ENCODE assay signal across 20 cellular contexts in the genomic region with DNA sequence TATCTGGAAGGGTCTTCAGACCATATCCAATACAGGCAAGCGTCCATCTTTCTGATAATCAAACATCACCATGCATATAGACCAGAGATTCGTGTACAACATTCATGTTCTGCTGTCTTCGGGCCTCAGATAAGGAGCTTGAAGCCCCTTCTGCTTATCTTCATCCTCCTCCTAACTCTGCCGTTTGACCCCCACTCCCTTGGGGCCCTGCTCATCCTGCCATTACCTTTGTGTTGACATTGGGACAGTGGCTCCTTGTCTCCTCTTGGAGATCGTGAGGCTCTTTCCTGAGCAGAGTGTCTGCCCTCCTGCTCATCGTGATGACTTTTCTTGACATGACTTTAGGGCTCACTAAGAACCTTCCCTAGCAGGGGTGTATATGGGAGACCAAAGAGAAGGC. TPM values are rescaled to one million over a fixed set of nuclear protein-coding genes. Genes with fewer than 3 reads are reported as not detected.
DNase-seq lines count a peak whose midpoint lies in the region; ATAC-seq and TF ChIP-seq lines count a peak whose summit lies in the region.
"Had no signal": no experiment of that assay in that cellular context is flagged by ENCODE, and none has a peak within 500 bp of the region (broad histone marks: within the 10 kb centered on the region; RNA-seq: fewer than 3 reads in every experiment).

No MANE protein-coding gene starts in this region.

- no peak overlapping the region for H2BK5ac ChIP-seq in neuronal stem cell (ENCODE audit: low read length)

- no peak for DNase-seq in Karpas-422
- peak; percentile 52 for DNase-seq in coronary artery (ENCODE audit: low spot score)
- DNase-seq in mesenteric fat pad (ENCODE audit: low spot score): peak; percentile 2
- no peak for DNase-seq in NCI-H510A treated with DMSO at 0.1 percent for 48 hours (lab: John Stamatoyannopoulos, UW)
- DNase-seq in neuronal stem cell (ENCODE audit: low spot score): no peak
- no peak for DNase-seq in Ammon's horn (ENCODE audit: low spot score)
- DNase-seq: AML-193; BE2C; Caco-2; Calu3; CD4-positive, alpha-beta T cell; CD8-positive, alpha-beta T cell; DMS79 treated with DMSO at 0.1 percent for 48 hours; GF-D8 had no signal

- no peak overlapping the region for H3K14ac ChIP-seq in neuronal stem cell (ENCODE audit: low read length)

- H3K9ac ChIP-seq in BLaER1 (no peak overlapping the region), Karpas-422 (ENCODE audit: low read length) (peak overlapping the region; percentile 6; the same call in 1 of the 2 replicates), neuronal stem cell (ENCODE audit: low read depth, low read length, poor library complexity) (no peak overlapping the region)
- H3K9ac ChIP-seq: BLaER1 treated with 17β-estradiol and CSF1 and Interleukin-3, amounts not matched to agents 10 nM and 100 nM had no signal

- H4K8ac ChIP-seq in neuronal stem cell (ENCODE audit: low read depth, low read length): no peak overlapping the region

- H3K36me3 ChIP-seq in BLaER1 (no peaks in the 10 kb centered on the region), Karpas-422 (ENCODE audit: insufficient read depth, low read length) (no peaks in the 10 kb centered on the region), neuronal stem cell (replicated peaks in 1 of 2; ENCODE audit: control insufficient read depth in 2 of 2, insufficient read depth in 2 of 2, low read length in 2 of 2) (no peaks in the 10 kb centered on the region)
- H3K36me3 ChIP-seq: BE2C; BLaER1 treated with 17β-estradiol and CSF1 and Interleukin-3, amounts not matched to agents 10 nM and 100 nM had no signal

- H3K9me3 ChIP-seq in BLaER1 (peaks cover 17% of the 10 kb centered on the region), Karpas-422 (ENCODE audit: low read length) (no peaks in the 10 kb centered on the region; the same call in 1 of the 2 replicates), neuronal stem cell (replicated peaks in 1 of 2; ENCODE audit: control insufficient read depth in 2 of 2, insufficient read depth in 1 of 2, low read depth in 1 of 2, low read length in 2 of 2) (no peaks in the 10 kb centered on the region)
- H3K9me3 ChIP-seq: A549, BE2C, Caco-2 had no signal

- no peak overlapping the region for H3K4ac ChIP-seq in neuronal stem cell (ENCODE audit: low read length)

- H3K27me3 ChIP-seq in BLaER1: no peaks in the 10 kb centered on the region
- no peaks in the 10 kb centered on the region; the same call in 1 of the 2 replicates for H3K27me3 ChIP-seq in Karpas-422 (ENCODE audit: low read length)
- H3K27me3 ChIP-seq in neuronal stem cell (ENCODE audit: control insufficient read depth in 3 of 3, insufficient read depth in 3 of 3, low read depth in 1 of 3, low read length in 3 of 3): peaks cover 0 to 26% (median 0%) of the 10 kb centered on the region in 3 experiments
- H3K27me3 ChIP-seq: BE2C; BLaER1 treated with 17β-estradiol and CSF1 and Interleukin-3, amounts not matched to agents 10 nM and 100 nM had no signal

- H3K4me2 ChIP-seq in BLaER1 (0 out of 2 replicates have a peak overlapping the region, but pooled peaks have one; percentile 22), Karpas-422 (ENCODE audit: low read depth, low read length, poor library complexity, severe bottlenecking) (peak overlapping the region; percentile 50), neuronal stem cell (ENCODE audit: insufficient read depth, low read length, poor library complexity, severe bottlenecking) (no peak overlapping the region)
- H3K4me2 ChIP-seq: A549 had no signal

- H3K18ac ChIP-seq in neuronal stem cell (ENCODE audit: low read length): no peak overlapping the region

- no peak overlapping the region for H2BK12ac ChIP-seq in neuronal stem cell (ENCODE audit: low read length)

- no peak overlapping the region for H2BK15ac ChIP-seq in neuronal stem cell (ENCODE audit: low read length)

- H3K4me3 ChIP-seq in BLaER1 (no peak overlapping the region), Karpas-422 (ENCODE audit: low read length) (no peak overlapping the region), coronary artery (no peak overlapping the region), neuronal stem cell (ENCODE audit: low read length in 2 of 2) (no peak overlapping the region)
- H3K4me3 ChIP-seq: A549; BLaER1 treated with 17β-estradiol and CSF1 and Interleukin-3, amounts not matched to agents 10 nM and 100 nM had no signal

- no peak overlapping the region for H4K91ac ChIP-seq in neuronal stem cell (ENCODE audit: low read depth, low read length, poor library complexity)

- no peak overlapping the region for H2AK5ac ChIP-seq in neuronal stem cell (ENCODE audit: low read depth, low read length)

- no peaks in the 10 kb centered on the region for H4K20me1 ChIP-seq in BLaER1
- H4K20me1 ChIP-seq in Karpas-422 (ENCODE audit: insufficient read depth, low read depth, low read length): no peaks in the 10 kb centered on the region
- H4K20me1 ChIP-seq: BLaER1 treated with 17β-estradiol and CSF1 and Interleukin-3, amounts not matched to agents 10 nM and 100 nM had no signal

- H3K23ac ChIP-seq in neuronal stem cell (ENCODE audit: low read depth, low read length, poor library complexity): no peak overlapping the region

- no peaks in the 10 kb centered on the region for H3K9me2 ChIP-seq in Karpas-422 (replicated peaks; ENCODE audit: insufficient read depth, low read length)

- peaks cover 42% of the 10 kb centered on the region for H3K4me1 ChIP-seq in BLaER1
- peaks cover 94% of the 10 kb centered on the region for H3K4me1 ChIP-seq in Karpas-422 (ENCODE audit: low read length)
- H3K4me1 ChIP-seq in neuronal stem cell (ENCODE audit: control insufficient read depth in 2 of 2, insufficient read depth in 1 of 2, low read depth in 1 of 2, low read length in 2 of 2): no peaks in the 10 kb centered on the region
- H3K4me1 ChIP-seq: A549, BE2C had no signal

- H3K79me2 ChIP-seq in Karpas-422 (ENCODE audit: low read length): no peaks in the 10 kb centered on the region

- no CpG with 5 or more reads among the region's 6 CpGs for WGBS in neuronal stem cell (ENCODE audit: extremely low coverage in 2 of 2, insufficient read length in 2 of 2, insufficient replicate concordance in 1 of 2), 2 donors

- no peak overlapping the region for H3K27ac ChIP-seq in BLaER1
- peak overlapping the region; percentile 82 for H3K27ac ChIP-seq in Karpas-422 (ENCODE audit: low read length)
- no peak overlapping the region for H3K27ac ChIP-seq in coronary artery
- no peak overlapping the region for H3K27ac ChIP-seq in neuronal stem cell (replicated peaks; ENCODE audit: low read length)
- H3K27ac ChIP-seq: A549; BLaER1 treated with 17β-estradiol and CSF1 and Interleukin-3, amounts not matched to agents 10 nM and 100 nM; C4-2B had no signal

- TF ChIP-seq CTCF in coronary artery (IDR thresholded peaks at IDR 0.05): no peak

- ATAC-seq in GM21367 (IDR thresholded peaks at IDR 0.05; ENCODE audit: unreplicated experiment): no peak
- ATAC-seq: A549; CD8-positive, alpha-beta T cell had no signal

- no peak overlapping the region for H2BK120ac ChIP-seq in neuronal stem cell (ENCODE audit: low read depth, low read length)

- H3K79me1 ChIP-seq in neuronal stem cell (ENCODE audit: low read depth, low read length): no peaks in the 10 kb centered on the region

- no peak overlapping the region for H2AFZ ChIP-seq in Karpas-422 (ENCODE audit: low read length)
- H2AFZ ChIP-seq in neuronal stem cell (ENCODE audit: low read length): no peak overlapping the region

RNA-seq across cellular contexts. Expression of gene ACTL8, which starts 37.3 kb away (rescaled TPM):
- total RNA-seq in Karpas-422 (2014; rRNA removed; shearing (Covaris generic); ENCODE audit: low replicate concordance): 0.11 TPM in 1 of 2 replicates, not detected in the other
- total RNA-seq in mesenteric fat pad: not detected
- not detected for polyA plus RNA-seq in neuronal stem cell (2013, experiment 1 of 2)
- not detected for polyA plus RNA-seq in neuronal stem cell (2013, experiment 2 of 2)
- total RNA-seq: A172; Calu3; CD4-positive, alpha-beta T cell; CD8-positive, alpha-beta T cell had no signal

Comparison
In these comparisons a context has a peak if more than half of its experiments do, and no peak if none do; other contexts are left out.
1. DNase-seq: peak in coronary artery (single experiment) and mesenteric fat pad (single experiment); none in Karpas-422 (single experiment), NCI-H510A treated with DMSO at 0.1 percent for 48 hours (single experiment), neuronal stem cell (single experiment) and Ammon's horn (single experiment).